In the genomic region with DNA sequence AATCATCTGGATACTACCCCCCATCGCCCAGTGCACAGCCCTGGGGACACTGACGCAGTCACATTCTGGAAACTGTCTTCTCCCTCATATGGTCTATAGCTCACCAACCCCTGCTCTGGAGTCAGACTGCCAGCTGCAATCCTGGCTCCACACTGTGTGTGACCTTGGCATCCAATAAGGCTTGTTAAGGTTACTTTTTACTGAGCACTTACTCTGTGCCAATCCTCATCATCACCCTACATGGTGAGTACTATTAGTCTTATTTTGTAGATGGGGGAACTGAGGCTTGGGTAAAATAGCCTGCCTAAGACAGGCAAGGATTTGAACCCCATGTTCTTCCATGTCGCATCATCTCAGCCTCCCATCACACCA, we compare ENCODE assay signal across 1 cellular context.
TF ChIP-seq lines count a peak whose summit lies in the region.

No MANE protein-coding gene starts in this region.

TF ChIP-seq in K562, 482 proteins besides CTCF, POLR2A, EP300 and RAD21 (continued from another document):
- no peak for TF ChIP-seq XRCC4 (IDR thresholded peaks at IDR 0.05; ENCODE audit: extremely low read depth, insufficient read depth, insufficient read length)
- TF ChIP-seq ESRRA (IDR thresholded peaks at IDR 0.05; ENCODE audit: borderline replicate concordance, low read depth) = peak; percentile 30; the same call in 1 of the 2 replicates
- no peak for TF ChIP-seq SRSF1 (IDR thresholded peaks at IDR 0.05; ENCODE audit: low read depth, low read length)
- TF ChIP-seq DIDO1 (tag; IDR thresholded peaks at IDR 0.05; ENCODE audit: low read depth) = no peak
- no peak for TF ChIP-seq EGR1 (conservative IDR thresholded peaks at IDR 0.05)
- TF ChIP-seq GATA2 (CRISPR knock-in tag; IDR thresholded peaks at IDR 0.05) = no peak
- no peak for TF ChIP-seq MAFF (IDR thresholded peaks at IDR 0.05; ENCODE audit: low read length)
- TF ChIP-seq, protein P1, sequence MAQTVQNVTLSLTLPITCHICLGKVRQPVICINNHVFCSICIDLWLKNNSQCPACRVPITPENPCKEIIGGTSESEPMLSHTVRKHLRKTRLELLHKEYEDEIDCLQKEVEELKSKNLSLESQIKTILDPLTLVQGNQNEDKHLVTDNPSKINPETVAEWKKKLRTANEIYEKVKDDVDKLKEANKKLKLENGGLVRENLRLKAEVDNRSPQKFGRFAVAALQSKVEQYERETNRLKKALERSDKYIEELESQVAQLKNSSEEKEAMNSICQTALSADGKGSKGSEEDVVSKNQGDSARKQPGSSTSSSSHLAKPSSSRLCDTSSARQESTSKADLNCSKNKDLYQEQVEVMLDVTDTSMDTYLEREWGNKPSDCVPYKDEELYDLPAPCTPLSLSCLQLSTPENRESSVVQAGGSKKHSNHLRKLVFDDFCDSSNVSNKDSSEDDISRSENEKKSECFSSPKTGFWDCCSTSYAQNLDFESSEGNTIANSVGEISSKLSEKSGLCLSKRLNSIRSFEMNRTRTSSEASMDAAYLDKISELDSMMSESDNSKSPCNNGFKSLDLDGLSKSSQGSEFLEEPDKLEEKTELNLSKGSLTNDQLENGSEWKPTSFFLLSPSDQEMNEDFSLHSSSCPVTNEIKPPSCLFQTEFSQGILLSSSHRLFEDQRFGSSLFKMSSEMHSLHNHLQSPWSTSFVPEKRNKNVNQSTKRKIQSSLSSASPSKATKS (CRISPR knock-in tag; IDR thresholded peaks at IDR 0.05) = no peak
- TF ChIP-seq ZBED1 (IDR thresholded peaks at IDR 0.05) = no peak
- TF ChIP-seq, protein P2, sequence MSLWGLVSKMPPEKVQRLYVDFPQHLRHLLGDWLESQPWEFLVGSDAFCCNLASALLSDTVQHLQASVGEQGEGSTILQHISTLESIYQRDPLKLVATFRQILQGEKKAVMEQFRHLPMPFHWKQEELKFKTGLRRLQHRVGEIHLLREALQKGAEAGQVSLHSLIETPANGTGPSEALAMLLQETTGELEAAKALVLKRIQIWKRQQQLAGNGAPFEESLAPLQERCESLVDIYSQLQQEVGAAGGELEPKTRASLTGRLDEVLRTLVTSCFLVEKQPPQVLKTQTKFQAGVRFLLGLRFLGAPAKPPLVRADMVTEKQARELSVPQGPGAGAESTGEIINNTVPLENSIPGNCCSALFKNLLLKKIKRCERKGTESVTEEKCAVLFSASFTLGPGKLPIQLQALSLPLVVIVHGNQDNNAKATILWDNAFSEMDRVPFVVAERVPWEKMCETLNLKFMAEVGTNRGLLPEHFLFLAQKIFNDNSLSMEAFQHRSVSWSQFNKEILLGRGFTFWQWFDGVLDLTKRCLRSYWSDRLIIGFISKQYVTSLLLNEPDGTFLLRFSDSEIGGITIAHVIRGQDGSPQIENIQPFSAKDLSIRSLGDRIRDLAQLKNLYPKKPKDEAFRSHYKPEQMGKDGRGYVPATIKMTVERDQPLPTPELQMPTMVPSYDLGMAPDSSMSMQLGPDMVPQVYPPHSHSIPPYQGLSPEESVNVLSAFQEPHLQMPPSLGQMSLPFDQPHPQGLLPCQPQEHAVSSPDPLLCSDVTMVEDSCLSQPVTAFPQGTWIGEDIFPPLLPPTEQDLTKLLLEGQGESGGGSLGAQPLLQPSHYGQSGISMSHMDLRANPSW (CRISPR knock-in tag; IDR thresholded peaks at IDR 0.05) = 0 out of 2 replicates have a peak, but pooled peaks have one; percentile 55
- no peak for TF ChIP-seq TAF15 (IDR thresholded peaks at IDR 0.05; ENCODE audit: low read depth, low read length)
- no peak for TF ChIP-seq ZNF253 (CRISPR knock-in tag; conservative IDR thresholded peaks at IDR 0.05)
- no peak for TF ChIP-seq ZNF699 (CRISPR knock-in tag; IDR thresholded peaks at IDR 0.05; ENCODE audit: insufficient replicate concordance)
- TF ChIP-seq, protein P3, sequence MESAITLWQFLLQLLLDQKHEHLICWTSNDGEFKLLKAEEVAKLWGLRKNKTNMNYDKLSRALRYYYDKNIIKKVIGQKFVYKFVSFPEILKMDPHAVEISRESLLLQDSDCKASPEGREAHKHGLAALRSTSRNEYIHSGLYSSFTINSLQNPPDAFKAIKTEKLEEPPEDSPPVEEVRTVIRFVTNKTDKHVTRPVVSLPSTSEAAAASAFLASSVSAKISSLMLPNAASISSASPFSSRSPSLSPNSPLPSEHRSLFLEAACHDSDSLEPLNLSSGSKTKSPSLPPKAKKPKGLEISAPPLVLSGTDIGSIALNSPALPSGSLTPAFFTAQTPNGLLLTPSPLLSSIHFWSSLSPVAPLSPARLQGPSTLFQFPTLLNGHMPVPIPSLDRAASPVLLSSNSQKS (CRISPR knock-in tag; IDR thresholded peaks at IDR 0.05) = no peak
- TF ChIP-seq HDGF (IDR thresholded peaks at IDR 0.05) = peak; percentile 56; the same call in 1 of the 2 replicates
- TF ChIP-seq RBM22 (IDR thresholded peaks at IDR 0.05; ENCODE audit: low read depth, low read length, poor library complexity, severe bottlenecking) = no peak
